ENCODE assay signal across 32 cellular contexts in genomic region chr1:59034925-59035324, GRCh38.
"Had no signal": no experiment of that assay in that cellular context is flagged by ENCODE, and none has a peak within 500 bp of the region (broad histone marks: within the 10 kb centered on the region; RNA-seq: fewer than 3 reads in every experiment).

No MANE protein-coding gene starts in this region.

- H3K4me2 ChIP-seq: neural progenitor cell had no signal

- H3K27me3 Mint-ChIP-seq: activated naive CD4-positive, alpha-beta T cell treated with anti-CD3 and anti-CD28 coated beads, Interleukin-2, amount 10 ng/mL, durations not matched to agents 7 days and 5 days; activated T-cell treated with anti-CD3 and anti-CD28 coated beads, Interleukin-2, amount 50 U/mL, for 24 hours; naive thymus-derived CD4-positive, alpha-beta T cell had no signal

- H3K4me3 ChIP-seq: ascending aorta, cardiac muscle cell, colonic mucosa, neural progenitor cell, sigmoid colon, transverse colon had no signal

- H3K27ac Mint-ChIP-seq: activated CD4-positive, alpha-beta memory T cell treated with anti-CD3 and anti-CD28 coated beads, Interleukin-2, amount 10 ng/mL, durations not matched to agents 7 days and 5 days; activated CD4-positive, alpha-beta T cell treated with anti-CD3 and anti-CD28 coated beads, Interleukin-2, amount 10 ng/mL, durations not matched to agents 7 days and 5 days; activated naive CD4-positive, alpha-beta T cell treated with anti-CD3 and anti-CD28 coated beads, Interleukin-2, amount 10 ng/mL, durations not matched to agents 7 days and 5 days; activated naive CD8-positive, alpha-beta T cell treated with anti-CD3 and anti-CD28 coated beads, Interleukin-2, amount 10 ng/mL, durations not matched to agents 7 days and 5 days; activated T-cell treated with anti-CD3 and anti-CD28 coated beads, Interleukin-2, amount 50 U/mL, for 24 hours; brain; naive thymus-derived CD4-positive, alpha-beta T cell; neural progenitor cell; T-helper 1 cell treated with Interleukin-12 subunit alpha and Interleukin-12 subunit beta and Interleukin-4 antibody, amounts not matched to agents 30 μg/mL and 1 μg/mL, for 36 hours had no signal

- H3K27ac ChIP-seq: ascending aorta, cardiac muscle cell, colonic mucosa, epithelial cell of prostate, neural progenitor cell, sigmoid colon, transverse colon, WERI-Rb-1 had no signal

- H3K36me3 ChIP-seq: ascending aorta, cardiac muscle cell, colonic mucosa, neural progenitor cell, sigmoid colon, transverse colon, WERI-Rb-1 had no signal

- H3K4me3 Mint-ChIP-seq: activated CD4-positive, alpha-beta memory T cell treated with anti-CD3 and anti-CD28 coated beads, Interleukin-2, amount 10 ng/mL, durations not matched to agents 7 days and 5 days; activated CD4-positive, alpha-beta T cell treated with anti-CD3 and anti-CD28 coated beads, Interleukin-2, amount 10 ng/mL, durations not matched to agents 7 days and 5 days; activated naive CD4-positive, alpha-beta T cell treated with anti-CD3 and anti-CD28 coated beads, Interleukin-2, amount 10 ng/mL, durations not matched to agents 7 days and 5 days; activated naive CD8-positive, alpha-beta T cell treated with anti-CD3 and anti-CD28 coated beads, Interleukin-2, amount 10 ng/mL, durations not matched to agents 7 days and 5 days; activated T-cell treated with anti-CD3 and anti-CD28 coated beads, Interleukin-2, amount 50 U/mL, for 24 hours; brain; naive thymus-derived CD4-positive, alpha-beta T cell; neural progenitor cell; T-helper 1 cell treated with Interleukin-12 subunit alpha and Interleukin-12 subunit beta and Interleukin-4 antibody, amounts not matched to agents 30 μg/mL and 1 μg/mL, for 36 hours had no signal

- H3K4me1 Mint-ChIP-seq: activated CD4-positive, alpha-beta memory T cell treated with anti-CD3 and anti-CD28 coated beads, Interleukin-2, amount 10 ng/mL, durations not matched to agents 7 days and 5 days; activated CD4-positive, alpha-beta T cell treated with anti-CD3 and anti-CD28 coated beads, Interleukin-2, amount 10 ng/mL, durations not matched to agents 7 days and 5 days; activated naive CD4-positive, alpha-beta T cell treated with anti-CD3 and anti-CD28 coated beads, Interleukin-2, amount 10 ng/mL, durations not matched to agents 7 days and 5 days; activated naive CD8-positive, alpha-beta T cell treated with anti-CD3 and anti-CD28 coated beads, Interleukin-2, amount 10 ng/mL, durations not matched to agents 7 days and 5 days; brain; naive thymus-derived CD4-positive, alpha-beta T cell; neural progenitor cell had no signal

- H3K4me1 ChIP-seq: ascending aorta, colonic mucosa, neural progenitor cell, sigmoid colon had no signal

- H3K27me3 ChIP-seq: ascending aorta, colonic mucosa, neural progenitor cell, sigmoid colon, transverse colon had no signal

- H3K9me3 ChIP-seq: ascending aorta, colonic mucosa, sigmoid colon, transverse colon had no signal

- ATAC-seq: left ventricle myocardium superior; naive thymus-derived CD4-positive, alpha-beta T cell had no signal

- H3K36me3 Mint-ChIP-seq: activated naive CD4-positive, alpha-beta T cell treated with anti-CD3 and anti-CD28 coated beads, Interleukin-2, amount 10 ng/mL, durations not matched to agents 7 days and 5 days; brain; neural progenitor cell had no signal

- H2AFZ ChIP-seq: neural progenitor cell had no signal

- DNase-seq: activated CD4-positive, alpha-beta memory T cell treated with anti-CD3 and anti-CD28 coated beads, Interleukin-2, amount 10 ng/mL, durations not matched to agents 7 days and 5 days; activated CD4-positive, alpha-beta T cell treated with anti-CD3 and anti-CD28 coated beads, Interleukin-2, amount 10 ng/mL, durations not matched to agents 7 days and 5 days; activated CD4-positive, CD25-positive, alpha-beta regulatory T cell treated with anti-CD3 and anti-CD28 coated beads, Interleukin-2, amount 50 U/mL, for 72 hours; activated CD8-positive, alpha-beta memory T cell treated with anti-CD3 and anti-CD28 coated beads, Interleukin-2, amount 50 U/mL, for 48 hours; activated gamma-delta T cell; activated naive CD4-positive, alpha-beta T cell treated with anti-CD3 and anti-CD28 coated beads, Interleukin-2, amount 10 ng/mL, durations not matched to agents 7 days and 5 days; activated naive CD8-positive, alpha-beta T cell treated with anti-CD3 and anti-CD28 coated beads, Interleukin-2, amount 10 ng/mL, durations not matched to agents 7 days and 5 days; activated T-cell treated with anti-CD3 and anti-CD28 coated beads, Interleukin-2, amount 50 U/mL, for 24 hours; cerebellar nuclear complex; colonic mucosa; effector CD8-positive, alpha-beta T cell; left ventricle myocardium superior; mammary epithelial cell; midbrain; naive thymus-derived CD4-positive, alpha-beta T cell; occipital lobe; posterior cingulate gyrus; sigmoid colon; small intestine; stimulated activated CD4-positive, alpha-beta T cell treated with anti-CD3 and anti-CD28 coated beads, Interleukin-1b, Interleukin-23, amount 100 ng/mL, for 48 hours; stimulated activated CD4-positive, alpha-beta T cell treated with anti-CD3 and anti-CD28 coated beads, Interleukin-4, amount 100 ng/mL, for 4 hours; stimulated activated CD8-positive, alpha-beta memory T cell treated with anti-CD3 and anti-CD28 coated beads, Interleukin-4, amount 100 ng/mL, for 48 hours; stimulated activated naive CD4-positive, alpha-beta T cell; T-helper 9 cell; transverse colon; WERI-Rb-1 had no signal

- H3K9me3 Mint-ChIP-seq: activated naive CD8-positive, alpha-beta T cell treated with anti-CD3 and anti-CD28 coated beads, Interleukin-2, amount 10 ng/mL, durations not matched to agents 7 days and 5 days; activated T-cell treated with anti-CD3 and anti-CD28 coated beads, Interleukin-2, amount 50 U/mL, for 24 hours; neural progenitor cell had no signal

- H3K9ac ChIP-seq: neural progenitor cell had no signal
